Comparison of ENCODE assay signal across 8 cellular contexts in genomic region chr5:177427211-177427822, GRCh38. TPM values are rescaled to one million over a fixed set of nuclear protein-coding genes. Genes with fewer than 3 reads are reported as not detected.
A peak's percentile ranks its signal among the peaks of the same experiment; 100 is the strongest.
DNase-seq lines count a peak whose midpoint lies in the region; ATAC-seq and TF ChIP-seq lines count a peak whose summit lies in the region.

No MANE protein-coding gene starts in this region.

- H3K4me1 ChIP-seq in naive thymus-derived CD4-positive, alpha-beta T cell (ENCODE audit: control insufficient read depth in 2 of 2, insufficient read depth in 2 of 2, low read length in 2 of 2), result peaks cover 40 to 50% of the 10 kb centered on the region in 2 donors

- peaks cover 3 to 15% (median 5%) of the 10 kb centered on the region in 3 experiments for H3K36me3 ChIP-seq in naive thymus-derived CD4-positive, alpha-beta T cell (ENCODE audit: control insufficient read depth in 2 of 3, insufficient read depth in 3 of 3, low read length in 3 of 3)

- ATAC-seq in naive thymus-derived CD4-positive, alpha-beta T cell, result no peak
- no peak for ATAC-seq in GM21723 (IDR thresholded peaks at IDR 0.05; ENCODE audit: unreplicated experiment)

- intact Hi-C loops in naive thymus-derived CD4-positive, alpha-beta T cell (cut with micrococcal nuclease), result loop anchor here (2.0 to 5.0 kb wide), 5 partner anchors 15 to 891 kb away; partner anchors contain the start of genes RNF44 (in 2 of the 2) and DDX41 (in 1 of the 2)

- H3K27me3 Mint-ChIP-seq in naive thymus-derived CD4-positive, alpha-beta T cell, result peaks cover 0 to 3% (median 0%) of the 10 kb centered on the region in 5 donors

- CTCF ChIA-PET in naive thymus-derived CD4-positive, alpha-beta T cell (lab: Charles Lee), result interaction anchor here (0.8 to 10.3 kb wide), 4 partner anchors 19 to 28 kb away, joined by 3 to 116 read pairs (median 47); partner anchors contain the start of gene PFN3

- no peaks in the 10 kb centered on the region for H3K27me3 ChIP-seq in naive thymus-derived CD4-positive, alpha-beta T cell (ENCODE audit: control insufficient read depth in 2 of 2, insufficient read depth in 2 of 2, low read length in 2 of 2)

- H3K27ac Mint-ChIP-seq in naive thymus-derived CD4-positive, alpha-beta T cell, result peak overlapping the region; percentile 92 to 97 (median 94)

- POLR2A ChIA-PET in naive thymus-derived CD4-positive, alpha-beta T cell (lab: Charles Lee), result interaction anchor here (0.9 to 23.7 kb wide), 12 partner anchors 12 to 294 kb away, joined by 3 to 804 read pairs (median 8); partner anchors contain the start of genes F12, PDLIM7, PRR7 and RGS14

- peaks cover 39 to 67% (median 51%) of the 10 kb centered on the region in 7 donors for H3K4me1 Mint-ChIP-seq in naive thymus-derived CD4-positive, alpha-beta T cell

- DNase-seq in EL, result peak; percentile 33
- no peak for DNase-seq in LNCaP clone FGC (ENCODE audit: low read depth)
- DNase-seq in coronary artery (ENCODE audit: low spot score), result peak; percentile 71
- DNase-seq in naive thymus-derived CD4-positive, alpha-beta T cell, result peak in 1 of 9 donors; percentile 26
- no peak for DNase-seq in globus pallidus (ENCODE audit: low spot score)
- DNase-seq in cerebellum (ENCODE audit: low spot score), result no peak
- no peak for DNase-seq in NCI-H1436 (lab: John Stamatoyannopoulos, UW)

- peak overlapping the region; percentile 87 to 96 (median 94) for H3K4me3 Mint-ChIP-seq in naive thymus-derived CD4-positive, alpha-beta T cell

- peaks cover 0 to 2% (median 0%) of the 10 kb centered on the region in 11 donors for H3K9me3 Mint-ChIP-seq in naive thymus-derived CD4-positive, alpha-beta T cell

- no peaks in the 10 kb centered on the region for H3K9me3 ChIP-seq in naive thymus-derived CD4-positive, alpha-beta T cell (ENCODE audit: control insufficient read depth in 2 of 3, low read length in 3 of 3)

- H3K36me3 Mint-ChIP-seq in naive thymus-derived CD4-positive, alpha-beta T cell, result peaks cover 0 to 31% (median 8%) of the 10 kb centered on the region in 5 donors

- H3K4me3 ChIP-seq in LNCaP clone FGC (ENCODE audit: low read depth, low read length) (peak overlapping the region; percentile 77), coronary artery (peak overlapping the region; percentile 97)
- H3K4me3 ChIP-seq in naive thymus-derived CD4-positive, alpha-beta T cell (ENCODE audit: low read length), result peak overlapping the region; percentile 95

- peak overlapping the region; percentile 85 to 95 for H3K27ac ChIP-seq in coronary artery
- peak overlapping the region; percentile 92 for H3K27ac ChIP-seq in naive thymus-derived CD4-positive, alpha-beta T cell (ENCODE audit: low read depth, low read length)

- no peak for TF ChIP-seq CTCF in LNCaP clone FGC (IDR thresholded peaks at IDR 0.05; ENCODE audit: control insufficient read depth, extremely low read depth, insufficient read depth)
- no peak for TF ChIP-seq CTCF in coronary artery (IDR thresholded peaks at IDR 0.05)

RNA-seq across cellular contexts. Expression of gene GRK6, which starts 0.8 kb away (rescaled TPM):
- 100 to 1,000 TPM; 161 to 246 (median 200) TPM for total RNA-seq in naive thymus-derived CD4-positive, alpha-beta T cell
- polyA plus RNA-seq in naive thymus-derived CD4-positive, alpha-beta T cell, result 100 to 1,000 TPM in 1 of 2 donors, 10 to 100 TPM in 1; 78.8 to 202 TPM
- total RNA-seq in cerebellum, result 16.2 TPM

RNA-seq across cellular contexts. Expression of gene F12, which starts 18.0 kb away (rescaled TPM):
- total RNA-seq in naive thymus-derived CD4-positive, alpha-beta T cell, result 1 to 10 TPM in 1 of 5 experiments, under 1 TPM in 2, not detected in 2; 0.16 to 2.1 (median 0.34) TPM
- polyA plus RNA-seq in naive thymus-derived CD4-positive, alpha-beta T cell, result under 1 TPM in 1 of 2 donors, not detected in 1; 0.64 TPM
- 3.3 TPM for total RNA-seq in cerebellum

RNA-seq across cellular contexts. Expression of gene PRR7, which starts 19.3 kb away (rescaled TPM):
- 10 to 100 TPM in 2 of 5 experiments, 1 to 10 TPM in 3; 6.4 to 31.8 (median 6.8) TPM for total RNA-seq in naive thymus-derived CD4-positive, alpha-beta T cell
- polyA plus RNA-seq in naive thymus-derived CD4-positive, alpha-beta T cell, result 10 to 100 TPM; 11.7 to 19.4 TPM
- 5.9 TPM for total RNA-seq in cerebellum

RNA-seq across cellular contexts. Expression of gene PFN3, which starts 26.9 kb away (rescaled TPM):
- not detected for total RNA-seq in naive thymus-derived CD4-positive, alpha-beta T cell
- polyA plus RNA-seq in naive thymus-derived CD4-positive, alpha-beta T cell, result not detected
- not detected for total RNA-seq in cerebellum

RNA-seq across cellular contexts. Expression of gene SLC34A1, which starts 43.1 kb away (rescaled TPM):
- under 1 TPM in 2 of 5 experiments, not detected in 3; 0.27 to 0.29 TPM for total RNA-seq in naive thymus-derived CD4-positive, alpha-beta T cell
- polyA plus RNA-seq in naive thymus-derived CD4-positive, alpha-beta T cell, result not detected
- not detected for total RNA-seq in cerebellum

Comparison
In these comparisons a context has a peak if more than half of its experiments do, and no peak if none do; other contexts are left out.
1. DNase-seq: peak in EL (single experiment) and coronary artery (single experiment); none in LNCaP clone FGC (single experiment), globus pallidus (single experiment), cerebellum (single experiment) and NCI-H1436 (single experiment).
2. Peak in every context shown above with its lines, with median percentiles within 50 percentile points of each other: H3K4me3 ChIP-seq.